Comparison of ENCODE assay signal across 7 cellular contexts in the genomic region with DNA sequence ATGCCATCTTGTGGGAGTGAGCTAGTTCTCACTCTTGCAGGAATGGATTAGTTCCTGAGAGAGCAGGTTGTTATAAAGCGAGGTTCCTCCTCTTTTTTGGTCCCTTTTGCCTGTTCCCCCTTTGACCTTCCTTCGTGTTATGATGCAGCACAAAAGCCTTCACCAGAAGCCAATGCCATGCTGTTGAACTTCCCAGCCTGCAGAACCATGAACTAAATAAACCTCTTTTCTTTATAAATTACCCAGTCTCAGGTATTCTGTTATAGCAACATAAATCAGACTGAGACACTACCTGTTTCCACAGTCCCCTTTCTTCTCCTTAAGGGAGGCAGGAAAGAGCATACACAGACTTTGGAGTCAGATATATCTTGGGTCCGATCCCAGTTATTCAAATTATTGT. TPM values are rescaled to one million over a fixed set of nuclear protein-coding genes. Genes with fewer than 3 reads are reported as not detected.
"Had no signal": no experiment of that assay in that cellular context is flagged by ENCODE, and none has a peak within 500 bp of the region (broad histone marks: within the 10 kb centered on the region; RNA-seq: fewer than 3 reads in every experiment).

No MANE protein-coding gene starts in this region.

- DNase-seq: IMR-90, KBM-7, KG1 had no signal

- H3K4me1 Mint-ChIP-seq: IgD-negative memory B cell had no signal

- ATAC-seq: HepG2 had no signal

- H3K27ac Mint-ChIP-seq: IgD-negative memory B cell had no signal

- FAIRE-seq: HepG2, HTR-8/SVneo had no signal

- H3K27ac ChIP-seq: HL-60 had no signal

RNA-seq across cellular contexts. Expression of gene DISP3, which starts 25.6 kb away (rescaled TPM):
- total RNA-seq: IMR-90 had no signal
- polyA plus RNA-seq: IgD-negative memory B cell had no signal
